Comparison of ENCODE assay signal across 9 cellular contexts in genomic region chr9:72527801-72528195, GRCh38. TPM values are rescaled to one million over a fixed set of nuclear protein-coding genes. Genes with fewer than 3 reads are reported as not detected.
DNase-seq lines count a peak whose midpoint lies in the region; ATAC-seq, FAIRE-seq and TF ChIP-seq lines count a peak whose summit lies in the region.
"Had no signal": no experiment of that assay in that cellular context is flagged by ENCODE, and none has a peak within 500 bp of the region (broad histone marks: within the 10 kb centered on the region; RNA-seq: fewer than 3 reads in every experiment).

No MANE protein-coding gene starts in this region.

- intact Hi-C loops in kidney (cut with DNase I), result no loop called here

- FAIRE-seq in kidney (lab: Jason Lieb, UNC), result no peak

- H3K9me3 ChIP-seq in kidney (ENCODE audit: control insufficient read depth in 1 of 2, low read length in 2 of 2), result no peaks in the 10 kb centered on the region
- H3K9me3 ChIP-seq in upper lobe of left lung, result no peaks in the 10 kb centered on the region

- no peak overlapping the region for H3K9ac ChIP-seq in kidney (ENCODE audit: low read length in 2 of 2)

- ATAC-seq in upper lobe of left lung (ENCODE audit: low FRiP score in 2 of 2) (peak in 1 of 2 donors; percentile 16), GM18858 (IDR thresholded peaks at IDR 0.05; ENCODE audit: unreplicated experiment) (no peak)

- H3K4me3 ChIP-seq in kidney (ENCODE audit: low read length in 2 of 2) (peak overlapping the region in 1 of 2 donors; percentile 27), upper lobe of left lung (peak overlapping the region in 2 of 4 donors; percentile 15 to 34)

- no peaks in the 10 kb centered on the region for H3K27me3 Mint-ChIP-seq in activated naive CD4-positive, alpha-beta T cell treated with anti-CD3 and anti-CD28 coated beads, Interleukin-2, amount 10 ng/mL, durations not matched to agents 7 days and 5 days
- H3K27me3 Mint-ChIP-seq in activated naive CD8-positive, alpha-beta T cell treated with anti-CD3 and anti-CD28 coated beads for 36 hours, result no peaks in the 10 kb centered on the region

- TF ChIP-seq CTCF in kidney (IDR thresholded peaks at IDR 0.05; ENCODE audit: borderline replicate concordance, extremely low read depth, insufficient read depth) (no peak), upper lobe of left lung (IDR thresholded peaks at IDR 0.05) (no peak)

- H3K27ac Mint-ChIP-seq in activated naive CD4-positive, alpha-beta T cell treated with anti-CD3 and anti-CD28 coated beads, Interleukin-2, amount 10 ng/mL, durations not matched to agents 7 days and 5 days, result peak overlapping the region; percentile 87
- H3K27ac Mint-ChIP-seq in activated naive CD8-positive, alpha-beta T cell treated with anti-CD3 and anti-CD28 coated beads for 36 hours, result peak overlapping the region; percentile 97

- H3K36me3 ChIP-seq in kidney (ENCODE audit: control insufficient read depth in 1 of 2, insufficient read depth in 2 of 2, low read length in 2 of 2), result no peaks in the 10 kb centered on the region
- H3K36me3 ChIP-seq in upper lobe of left lung, result no peaks in the 10 kb centered on the region

- H3K27ac ChIP-seq in kidney (ENCODE audit: low read depth in 2 of 2, low read length in 2 of 2), result peak overlapping the region; percentile 26 to 38
- H3K27ac ChIP-seq in upper lobe of left lung, result peak overlapping the region; percentile 36 to 80 (median 58)

- H3K4me1 ChIP-seq in kidney (ENCODE audit: control insufficient read depth in 1 of 2, insufficient read depth in 1 of 2, low read depth in 1 of 2, low read length in 2 of 2) (peaks cover 8 to 17% of the 10 kb centered on the region in 2 donors), upper lobe of left lung (peaks cover 15 to 23% (median 18%) of the 10 kb centered on the region in 4 donors)

- peaks cover 2% of the 10 kb centered on the region for H3K36me3 Mint-ChIP-seq in activated naive CD4-positive, alpha-beta T cell treated with anti-CD3 and anti-CD28 coated beads, Interleukin-2, amount 10 ng/mL, durations not matched to agents 7 days and 5 days
- H3K36me3 Mint-ChIP-seq in activated naive CD8-positive, alpha-beta T cell treated with anti-CD3 and anti-CD28 coated beads for 36 hours, result peaks cover 2% of the 10 kb centered on the region

- H3K9me3 Mint-ChIP-seq in activated naive CD4-positive, alpha-beta T cell treated with anti-CD3 and anti-CD28 coated beads, Interleukin-2, amount 10 ng/mL, durations not matched to agents 7 days and 5 days, result peaks cover 2% of the 10 kb centered on the region
- peaks cover 4% of the 10 kb centered on the region for H3K9me3 Mint-ChIP-seq in activated naive CD8-positive, alpha-beta T cell treated with anti-CD3 and anti-CD28 coated beads for 36 hours

- WGBS in upper lobe of left lung, 2 donors, result 21 to 30% methylated on average over 5 of the region's 5 CpGs

- no peak for TF ChIP-seq EP300 in upper lobe of left lung (IDR thresholded peaks at IDR 0.05)

- no peaks in the 10 kb centered on the region for H3K27me3 ChIP-seq in upper lobe of left lung

- peak overlapping the region; percentile 57 for H3K4me3 Mint-ChIP-seq in activated naive CD4-positive, alpha-beta T cell treated with anti-CD3 and anti-CD28 coated beads, Interleukin-2, amount 10 ng/mL, durations not matched to agents 7 days and 5 days
- peak overlapping the region; percentile 82 for H3K4me3 Mint-ChIP-seq in activated naive CD8-positive, alpha-beta T cell treated with anti-CD3 and anti-CD28 coated beads for 36 hours

- CTCF ChIA-PET in activated naive CD4-positive, alpha-beta T cell treated with anti-CD3 and anti-CD28 coated beads, Interleukin-2, amount 10 ng/mL, durations not matched to agents 7 days and 5 days (lab: Charles Lee), result interaction anchor here (1.0 to 1.4 kb wide), 3 partner anchors 19 to 64 kb away, joined by 3 read pairs; no protein-coding TSS in a partner anchor

- TF ChIP-seq POLR2A in upper lobe of left lung (IDR thresholded peaks at IDR 0.05), result no peak

- H3K4me1 Mint-ChIP-seq in activated naive CD4-positive, alpha-beta T cell treated with anti-CD3 and anti-CD28 coated beads, Interleukin-2, amount 10 ng/mL, durations not matched to agents 7 days and 5 days, result peaks cover 38% of the 10 kb centered on the region
- peaks cover 44% of the 10 kb centered on the region for H3K4me1 Mint-ChIP-seq in activated naive CD8-positive, alpha-beta T cell treated with anti-CD3 and anti-CD28 coated beads for 36 hours

- no peak for DNase-seq in activated naive CD4-positive, alpha-beta T cell treated with anti-CD3 and anti-CD28 coated beads, Interleukin-2, amount 10 ng/mL, durations not matched to agents 7 days and 5 days
- DNase-seq in activated naive CD4-positive, alpha-beta T cell treated with anti-CD3 and anti-CD28 coated beads, Interleukin-2, amount 50 U/mL, for 16 hours, result no peak
- no peak for DNase-seq in activated naive CD8-positive, alpha-beta T cell treated with anti-CD3 and anti-CD28 coated beads for 36 hours
- DNase-seq in kidney (no peak), upper lobe of left lung (no peak), retina (no peak), NCI-H2107 treated with DMSO at 0.1 percent for 48 hours (lab: John Stamatoyannopoulos, UW; ENCODE audit: unreplicated experiment) (no peak)

RNA-seq across cellular contexts. Expression of gene TMC1, which starts 6.4 kb away (rescaled TPM):
- total RNA-seq in activated naive CD8-positive, alpha-beta T cell treated with anti-CD3 and anti-CD28 coated beads for 36 hours, result not detected
- total RNA-seq in kidney (0.25 TPM), upper lobe of left lung (under 1 TPM in 1 of 6 donors, not detected in 5; 0.67 TPM)
- polyA plus RNA-seq in kidney (ENCODE audit: insufficient read depth, low read depth, low replicate concordance), result 1.2 TPM
- total RNA-seq: Daoy had no signal
